ENCODE assay signal across 12 cellular contexts in the genomic region with DNA sequence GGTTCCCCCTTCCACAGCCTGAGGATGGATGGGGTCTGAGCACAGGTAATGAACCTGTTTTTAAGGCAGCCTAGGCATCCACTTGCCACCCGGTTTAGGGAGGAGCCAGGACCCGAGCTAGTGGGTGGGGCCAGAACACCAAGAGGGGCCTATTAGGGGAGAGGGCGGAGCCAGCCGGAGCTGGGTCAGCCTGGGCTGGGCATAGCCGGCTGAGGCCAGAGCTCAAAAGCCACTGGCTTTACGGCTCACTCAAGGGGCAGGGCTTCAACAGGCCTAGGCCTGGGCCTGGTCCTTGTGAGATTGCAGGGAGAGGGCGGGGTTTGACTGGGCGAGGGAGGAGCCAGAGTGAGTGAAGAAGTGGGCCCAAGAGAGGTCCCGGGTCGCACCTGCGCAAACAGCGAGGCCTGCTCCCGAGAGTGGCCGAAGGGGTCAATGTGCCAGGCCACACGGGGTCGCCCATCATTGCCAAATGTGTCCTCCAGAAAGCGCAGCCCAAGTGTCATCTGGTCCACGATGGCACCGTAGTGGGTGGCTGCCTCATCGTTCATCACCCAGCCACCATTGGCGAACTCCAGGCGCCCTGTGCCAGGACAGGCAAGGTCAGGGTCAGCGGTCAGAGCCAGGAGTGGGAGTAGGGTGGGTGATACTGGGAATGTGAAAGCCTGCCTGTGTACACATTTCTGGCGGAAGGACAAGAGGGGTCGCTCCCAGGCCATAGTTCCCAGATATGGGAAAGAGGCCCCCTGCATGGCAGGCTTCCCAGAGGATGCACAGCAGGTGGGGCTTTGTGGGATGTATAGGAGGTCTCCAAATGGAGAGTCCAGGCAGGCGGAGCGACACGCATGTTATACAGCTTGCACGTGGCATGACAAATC. TPM values are rescaled to one million over a fixed set of nuclear protein-coding genes. Genes with fewer than 3 reads are reported as not detected.
DNase-seq lines count a peak whose midpoint lies in the region; ATAC-seq and TF ChIP-seq lines count a peak whose summit lies in the region.
"Had no signal": no experiment of that assay in that cellular context is flagged by ENCODE, and none has a peak within 500 bp of the region (broad histone marks: within the 10 kb centered on the region; RNA-seq: fewer than 3 reads in every experiment).

No MANE protein-coding gene starts in this region.

- H3K4me1 Mint-ChIP-seq in IgD-negative memory B cell (peaks cover 18 to 25% (median 18%) of the 10 kb centered on the region in 3 donors), nephron progenitor cell (peaks cover 50% of the 10 kb centered on the region)

- H3K9me3 Mint-ChIP-seq in IgD-negative memory B cell (no peaks in the 10 kb centered on the region), nephron progenitor cell (no peaks in the 10 kb centered on the region)
- H3K9me3 Mint-ChIP-seq in activated naive CD4-positive, alpha-beta T cell treated with anti-CD3 and anti-CD28 coated beads, Interleukin-2, amount 50 U/mL, for 72 hours = no peaks in the 10 kb centered on the region

- H3K27ac Mint-ChIP-seq in IgD-negative memory B cell (peak overlapping the region; percentile 95 to 99 (median 98)), nephron progenitor cell (no peak overlapping the region)
- peak overlapping the region; percentile 92 to 96 for H3K27ac Mint-ChIP-seq in activated naive CD4-positive, alpha-beta T cell treated with anti-CD3 and anti-CD28 coated beads, Interleukin-2, amount 50 U/mL, for 72 hours

- no peak for TF ChIP-seq CTCF in nephron progenitor cell (IDR thresholded peaks at IDR 0.05)

- H3K36me3 Mint-ChIP-seq in IgD-negative memory B cell (peaks cover 5% of the 10 kb centered on the region), nephron progenitor cell (ENCODE audit: low read depth) (peaks cover 20% of the 10 kb centered on the region)
- peaks cover 30% of the 10 kb centered on the region in 2 donors for H3K36me3 Mint-ChIP-seq in activated naive CD4-positive, alpha-beta T cell treated with anti-CD3 and anti-CD28 coated beads, Interleukin-2, amount 50 U/mL, for 72 hours

- H3K4me3 Mint-ChIP-seq in IgD-negative memory B cell = peak overlapping the region; percentile 95 to 98 (median 96)
- H3K4me3 Mint-ChIP-seq in nephron progenitor cell = peak overlapping the region; percentile 97

- no peak for ATAC-seq in activated naive CD4-positive, alpha-beta T cell treated with anti-CD3 and anti-CD28 coated beads, Interleukin-2, amount 50 U/mL, for 72 hours
- no peak for ATAC-seq in activated CD4-positive, CD25-positive, alpha-beta regulatory T cell treated with anti-CD3 and anti-CD28 coated beads, Interleukin-2, amount 50 U/mL, for 24 hours
- no peak for ATAC-seq in HG03439 (IDR thresholded peaks at IDR 0.05; ENCODE audit: unreplicated experiment)

- DNase-seq in ELF-1 (ENCODE audit: low read depth, low spot score) (peak; percentile 94), nephron progenitor cell (peak; percentile 52), NCI-H1417 treated with DMSO at 0.1 percent for 48 hours (lab: John Stamatoyannopoulos, UW) (no peak), COLO668 (lab: John Stamatoyannopoulos, UW; ENCODE audit: unreplicated experiment) (no peak)
- no peak for DNase-seq in activated naive CD4-positive, alpha-beta T cell treated with anti-CD3 and anti-CD28 coated beads, Interleukin-2, amount 50 U/mL, for 72 hours (ENCODE audit: low spot score in 2 of 2)

- H3K27me3 Mint-ChIP-seq in IgD-negative memory B cell (no peaks in the 10 kb centered on the region), nephron progenitor cell (ENCODE audit: low read depth, poor library complexity) (peaks cover 4% of the 10 kb centered on the region)

RNA-seq across cellular contexts. Expression of gene MAN2B1, which starts 1.9 kb away (rescaled TPM):
- polyA plus RNA-seq in IgD-negative memory B cell = 99.6 TPM
- 100 to 1,000 TPM; 136 to 174 TPM for total RNA-seq in activated naive CD4-positive, alpha-beta T cell treated with anti-CD3 and anti-CD28 coated beads, Interleukin-2, amount 50 U/mL, for 72 hours

RNA-seq across cellular contexts. Expression of gene WDR83, which starts 2.0 kb away (rescaled TPM):
- polyA plus RNA-seq in IgD-negative memory B cell = 18.4 TPM
- total RNA-seq in activated naive CD4-positive, alpha-beta T cell treated with anti-CD3 and anti-CD28 coated beads, Interleukin-2, amount 50 U/mL, for 72 hours = 10 to 100 TPM; 14.9 to 21.8 TPM

RNA-seq across cellular contexts. Expression of gene DHPS, which starts 17.0 kb away (rescaled TPM):
- 111 TPM for polyA plus RNA-seq in IgD-negative memory B cell
- 100 to 1,000 TPM; 148 to 193 TPM for total RNA-seq in activated naive CD4-positive, alpha-beta T cell treated with anti-CD3 and anti-CD28 coated beads, Interleukin-2, amount 50 U/mL, for 72 hours

RNA-seq across cellular contexts. Expression of gene GNG14, which starts 23.2 kb away (rescaled TPM):
- polyA plus RNA-seq in IgD-negative memory B cell = not detected
- not detected for total RNA-seq in activated naive CD4-positive, alpha-beta T cell treated with anti-CD3 and anti-CD28 coated beads, Interleukin-2, amount 50 U/mL, for 72 hours
- total RNA-seq: HT1080, kidney epithelial cell, smooth muscle cell, subcutaneous adipose tissue had no signal
- polyA plus RNA-seq: smooth muscle cell had no signal

RNA-seq across cellular contexts. Expression of gene FBXW9, which starts 31.8 kb away (rescaled TPM):
- polyA plus RNA-seq in IgD-negative memory B cell = 5.1 TPM
- total RNA-seq in activated naive CD4-positive, alpha-beta T cell treated with anti-CD3 and anti-CD28 coated beads, Interleukin-2, amount 50 U/mL, for 72 hours = 1 to 10 TPM; 7.1 to 9.5 TPM

Comparison
In these comparisons a context has a peak if more than half of its experiments do, and no peak if none do; other contexts are left out.
1. DNase-seq: peak in ELF-1 (single experiment) and nephron progenitor cell (single experiment); none in activated naive CD4-positive, alpha-beta T cell treated with anti-CD3 and anti-CD28 coated beads, Interleukin-2, amount 50 U/mL, for 72 hours (0 of 2), NCI-H1417 treated with DMSO at 0.1 percent for 48 hours (single experiment) and COLO668 (single experiment).